Comparison of ENCODE assay signal across 21 cellular contexts in the genomic region with DNA sequence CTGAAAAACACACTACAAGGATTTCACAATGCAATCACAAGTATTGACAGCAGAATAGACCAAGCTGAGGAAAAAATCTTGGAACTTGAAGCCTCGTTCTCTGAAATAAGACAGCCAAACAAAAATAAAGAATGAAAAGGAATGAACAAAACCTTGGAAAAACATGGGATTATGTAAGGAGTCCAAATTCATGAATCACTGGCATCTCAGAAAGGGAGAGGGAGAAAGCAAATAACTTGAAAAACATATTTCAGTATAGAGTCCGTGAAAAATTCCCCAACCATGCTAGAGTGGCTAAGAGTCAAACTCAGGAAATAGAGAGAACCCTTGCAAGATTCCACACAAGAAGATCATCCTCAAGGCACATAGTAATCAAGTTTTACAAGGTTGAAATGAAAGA.
"Had no signal": no experiment of that assay in that cellular context is flagged by ENCODE, and none has a peak within 500 bp of the region (broad histone marks: within the 10 kb centered on the region; RNA-seq: fewer than 3 reads in every experiment).

No MANE protein-coding gene starts in this region.

- H3K4me1 ChIP-seq: heart right ventricle, left lung, parathyroid adenoma, right lobe of liver, stomach, testis had no signal

- H3K4me3 ChIP-seq: dorsolateral prefrontal cortex, heart right ventricle, left lung, mucosa of descending colon, right lobe of liver, stomach, testis, tibial artery had no signal

- H3K36me3 ChIP-seq: heart right ventricle, left lung, neutrophil, right lobe of liver, stomach, tibial artery had no signal

- H3K9ac ChIP-seq: parathyroid adenoma had no signal

- H3K79me2 ChIP-seq: parathyroid adenoma had no signal

- H3K27me3 ChIP-seq: dorsolateral prefrontal cortex, left lung, neutrophil, right lobe of liver, stomach, testis, tibial artery had no signal

- H2AFZ ChIP-seq: parathyroid adenoma had no signal

- H3K27ac ChIP-seq: heart right ventricle, left lung, neutrophil, parathyroid adenoma, right lobe of liver, stomach, testis, tibial artery had no signal

- H3K9me3 ChIP-seq: heart right ventricle, left lung, mucosa of descending colon, neutrophil, right lobe of liver, stomach, testis, tibial artery had no signal

- DNase-seq: dorsolateral prefrontal cortex; effector CD4-positive, alpha-beta T cell; foreskin melanocyte; glutamatergic neuron; heart right ventricle; hippocampal formation; left cardiac atrium; left lung; mesenchymal stem cell; mucosa of descending colon; naive B cell; right lobe of liver; stimulated activated CD4-positive, alpha-beta T cell treated with anti-CD3 and anti-CD28 coated beads, Interleukin-2, amount 100 ng/mL, for 24 hours; stimulated activated CD4-positive, alpha-beta T cell treated with anti-CD3 and anti-CD28 coated beads, Interleukin-4, amount 100 ng/mL, for 24 hours; stimulated activated naive CD4-positive, alpha-beta T cell treated with Interleukin-2 at 50 U/mL for 16 hours; stomach; substantia nigra; testis; tibial artery had no signal
